ENCODE assay signal across 9 cellular contexts in the genomic region with DNA sequence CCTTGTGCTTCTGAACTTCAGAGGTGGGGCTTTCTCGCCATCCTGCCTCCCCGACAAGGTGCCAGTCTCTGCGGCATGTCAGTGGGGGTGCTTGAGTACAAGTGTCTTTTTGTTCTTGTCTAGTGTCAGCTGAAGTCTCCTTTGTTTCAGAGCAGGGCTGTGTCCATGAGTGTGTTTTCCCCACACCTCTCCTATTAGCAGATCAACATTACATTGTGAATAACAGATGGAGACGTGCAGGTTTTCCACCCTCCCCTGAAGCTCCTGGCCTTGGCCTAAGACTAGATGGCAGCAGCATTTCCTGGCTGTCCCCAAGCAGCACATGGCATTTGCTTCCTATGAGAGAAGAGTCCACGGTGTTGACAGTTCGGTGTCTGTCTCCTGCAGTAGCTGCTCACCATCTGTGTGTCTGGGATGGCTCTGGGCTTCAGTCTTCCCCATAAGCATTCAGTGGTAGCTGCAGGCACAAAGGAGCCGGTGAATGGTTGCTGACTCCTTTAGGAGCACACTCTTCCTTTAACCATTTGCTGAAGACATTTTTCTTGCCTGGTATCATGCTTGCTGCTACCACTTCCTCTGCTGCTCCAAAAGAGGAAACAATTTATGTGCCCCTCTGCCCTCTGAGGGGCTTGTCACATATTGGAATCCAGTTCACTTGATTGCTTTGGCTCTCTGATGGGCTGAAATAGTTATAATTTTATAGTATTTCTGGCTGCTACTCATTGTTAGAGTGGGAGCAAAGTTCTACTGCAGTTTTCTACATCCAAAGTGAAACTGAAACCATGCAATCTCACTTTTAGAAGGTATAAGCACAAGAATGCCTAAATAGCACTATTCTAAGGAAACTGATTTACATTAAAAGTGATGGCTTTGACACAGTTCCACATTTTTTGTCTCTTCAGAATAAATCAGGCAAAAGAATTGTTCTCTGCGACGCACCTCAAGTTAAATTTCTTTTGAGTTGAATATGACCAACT.
DNase-seq lines count a peak whose midpoint lies in the region; ATAC-seq and TF ChIP-seq lines count a peak whose summit lies in the region.
"Had no signal": no experiment of that assay in that cellular context is flagged by ENCODE, and none has a peak within 500 bp of the region (broad histone marks: within the 10 kb centered on the region; RNA-seq: fewer than 3 reads in every experiment).

No MANE protein-coding gene starts in this region.

- no peaks in the 10 kb centered on the region for H3K79me2 ChIP-seq in PC-9 (ENCODE audit: low read depth)

- intact Hi-C loops in PC-9 (cut with micrococcal nuclease; ENCODE audit: unreplicated experiment): no loop called here
- intact Hi-C loops in heart left ventricle (cut with DNase I): no loop called here

- peak; percentile 7 for DNase-seq in GM20000 (ENCODE audit: low spot score)
- no peak for DNase-seq in PC-9
- no peak for DNase-seq in heart left ventricle
- peak; percentile 7 for DNase-seq in smooth muscle cell of the brain vasculature (ENCODE audit: low read depth, low spot score)
- no peak for DNase-seq in NCI-H1930 (lab: John Stamatoyannopoulos, UW)
- no peak for DNase-seq in NCI-H69 (lab: John Stamatoyannopoulos, UW)
- no peak for DNase-seq in activated gamma-delta T cell treated with Interleukin-2 at 50 U/mL for 16 hours
- DNase-seq: SHP77 treated with DMSO at 0.1 percent for 48 hours had no signal

- no TSS peak for BruUV-seq in PC-9 (replicated peaks; lab: Mats Ljungman, UMichigan)

- H4K20me1 ChIP-seq in PC-9 (ENCODE audit: insufficient read depth): no peaks in the 10 kb centered on the region

- POLR2A ChIA-PET in PC-9 (lab: Charles Lee; ENCODE audit: unreplicated experiment): no interaction called here

- WGBS in heart left ventricle, 4 donors: 71 to 80% (median 76%) methylated on average over 9 of the region's 9 CpGs

- peak overlapping the region; percentile 21; the same call in 1 of the 2 replicates for H3K4me3 ChIP-seq in PC-9
- H3K4me3 ChIP-seq in heart left ventricle: peak overlapping the region in 11 of 12 donors; percentile 3 to 51 (median 37)

- TF ChIP-seq POLR2A in heart left ventricle (IDR thresholded peaks at IDR 0.05): no peak

- H3K27ac ChIP-seq in PC-9 (no peak overlapping the region), heart left ventricle (peak overlapping the region in 11 of 12 donors; percentile 1 to 73 (median 37))

- H2AFZ ChIP-seq in PC-9: 0 out of 2 replicates have a peak overlapping the region, but pooled peaks have one; percentile 39

- H3K27me3 ChIP-seq in PC-9 (ENCODE audit: insufficient read depth, low read depth): no peaks in the 10 kb centered on the region
- H3K27me3 ChIP-seq in heart left ventricle: no peaks in the 10 kb centered on the region

- H3K36me3 ChIP-seq in PC-9 (ENCODE audit: low read depth) (no peaks in the 10 kb centered on the region), heart left ventricle (no peaks in the 10 kb centered on the region)

- no peaks in the 10 kb centered on the region for H3F3A ChIP-seq in PC-9 (ENCODE audit: insufficient read depth, low read depth)

- TF ChIP-seq CTCF in GM20000 (IDR thresholded peaks at IDR 0.05; ENCODE audit: extremely low read depth, missing control alignments) (no peak), PC-9 (conservative IDR thresholded peaks at IDR 0.05) (no peak), heart left ventricle (IDR thresholded peaks at IDR 0.05) (no peak)

- H3K9me2 ChIP-seq in PC-9 (ENCODE audit: insufficient read depth): no peaks in the 10 kb centered on the region

- peak overlapping the region; percentile 53 for H3K4me2 ChIP-seq in PC-9

- no peaks in the 10 kb centered on the region for H3K4me1 ChIP-seq in PC-9 (replicated peaks; ENCODE audit: insufficient read depth)
- H3K4me1 ChIP-seq in heart left ventricle: peaks cover 0 to 13% (median 0%) of the 10 kb centered on the region in 12 donors

- CTCF ChIA-PET in PC-9 (lab: Charles Lee): no interaction called here

- H3K9me3 ChIP-seq in PC-9 (ENCODE audit: insufficient read depth, low read depth) (no peaks in the 10 kb centered on the region), heart left ventricle (no peaks in the 10 kb centered on the region)

- peak; percentile 20 to 34 (median 29) for ATAC-seq in heart left ventricle
- ATAC-seq in GM19023 (IDR thresholded peaks at IDR 0.05; ENCODE audit: unreplicated experiment): no peak

Comparison
In these comparisons a context has a peak if more than half of its experiments do, and no peak if none do; other contexts are left out.
1. DNase-seq: peak in GM20000 (single experiment) and smooth muscle cell of the brain vasculature (single experiment); none in PC-9 (0 of 2), heart left ventricle (0 of 5), NCI-H1930 (0 of 2), NCI-H69 (single experiment) and activated gamma-delta T cell treated with Interleukin-2 at 50 U/mL for 16 hours (single experiment).